In genomic region chr16:87828071-87828971, GRCh38 we compare ENCODE assay signal across 14 cellular contexts. TPM values are rescaled to one million over a fixed set of nuclear protein-coding genes. Genes with fewer than 3 reads are reported as not detected.
DNase-seq lines count a peak whose midpoint lies in the region; ATAC-seq, FAIRE-seq and TF ChIP-seq lines count a peak whose summit lies in the region.
"Had no signal": no experiment of that assay in that cellular context is flagged by ENCODE, and none has a peak within 500 bp of the region (broad histone marks: within the 10 kb centered on the region; RNA-seq: fewer than 3 reads in every experiment).

No MANE protein-coding gene starts in this region.

- H3K9me3 ChIP-seq in K562 (replicated peaks; ENCODE audit: control insufficient read depth, insufficient read depth, low read depth, low read length) (no peaks in the 10 kb centered on the region), stomach (no peaks in the 10 kb centered on the region)
- H3K9me3 ChIP-seq: left ventricle myocardium inferior, uterus had no signal

- H3K9ac ChIP-seq in K562 (ENCODE audit: insufficient read depth in 1 of 2, low read depth in 2 of 2, low read length in 2 of 2) = no peak overlapping the region
- H3K9ac ChIP-seq: parathyroid adenoma had no signal

- H3K4me2 ChIP-seq in K562 (ENCODE audit: insufficient read depth, low read length) = no peak overlapping the region

- H3K27me3 ChIP-seq in K562 (ENCODE audit: control insufficient read depth in 2 of 2, insufficient read depth in 2 of 2, low read length in 2 of 2) = peaks cover 14 to 23% of the 10 kb centered on the region in 2 experiments; a peak in 4 of 5 replicates
- H3K27me3 ChIP-seq in stomach = peaks cover 0 to 5% (median 0%) of the 10 kb centered on the region in 3 donors
- H3K27me3 ChIP-seq: uterus had no signal

- no TSS peak for BruUV-seq in K562 (replicated peaks; lab: Mats Ljungman, UMichigan)

- POLR2A ChIA-PET in K562 (lab: Yijun Ruan, JAX) = interaction anchor here (0.6 to 3.8 kb wide), 20 partner anchors 9 to 107 kb away, joined by 3 to 28 read pairs (median 4); no protein-coding TSS in a partner anchor

- CTCF ChIA-PET in K562 (lab: Yijun Ruan, JAX; ENCODE audit: low intra/inter-chr PET ratio) = interaction anchor here (0.6 kb wide), 1 partner anchor 36 kb away, joined by 6 read pairs; no protein-coding TSS in a partner anchor

- peak; percentile 39 for DNase-seq in stimulated activated CD4-positive, alpha-beta T cell treated with anti-CD3 and anti-CD28 coated beads, Interleukin-2, amount 100 ng/mL, for 4 hours (ENCODE audit: low read depth)
- no peak for DNase-seq in stimulated activated CD4-positive, alpha-beta T cell treated with anti-CD3 and anti-CD28 coated beads, Interleukin-1b, Interleukin-23, amount 100 ng/mL, for 48 hours
- peak; percentile 47 for DNase-seq in OCI-M1 (lab: John Stamatoyannopoulos, UW)
- no peak for DNase-seq in K562 (ENCODE audit: extremely low read depth in 1 of 4, low spot score in 3 of 4)
- DNase-seq in stomach = peak; percentile 86
- DNase-seq in cardiac septum (ENCODE audit: low spot score) = no peak
- DNase-seq in NCI-H187 (lab: John Stamatoyannopoulos, UW) = no peak
- no peak for DNase-seq in SKM-1 treated with dmso at 0.1 percent for 144 hours (lab: John Stamatoyannopoulos, UW; ENCODE audit: unreplicated experiment)
- DNase-seq: foreskin melanocyte, left ventricle myocardium inferior, NCI-H1048, SHP77, uterus had no signal

- peak; percentile 25 for ATAC-seq in K562

- TF ChIP-seq CTCF in K562 (IDR thresholded peaks at IDR 0.05 in 2 of 3, conservative IDR thresholded peaks at IDR 0.05 in 1 of 3; ENCODE audit: insufficient read depth in 2 of 3, low read depth in 1 of 3, low read length in 3 of 3) (no peak), stomach (IDR thresholded peaks at IDR 0.05) (no peak)

- TF ChIP-seq EP300 in K562 (IDR thresholded peaks at IDR 0.05; ENCODE audit: low read length) = no peak
- no peak for TF ChIP-seq EP300 in stomach (IDR thresholded peaks at IDR 0.05)

- in situ Hi-C loops in K562 (cut with MboI) = no loop called here

- H3K9me1 ChIP-seq in K562 (ENCODE audit: control insufficient read depth, insufficient read depth, low read length) = peaks cover under 1% of the 10 kb centered on the region

- H3K27ac ChIP-seq in K562 (ENCODE audit: extremely low read depth, low read depth, low read length) (no peak overlapping the region), stomach (peak overlapping the region in 1 of 5 donors; percentile 86)
- H3K27ac ChIP-seq: left ventricle myocardium inferior, parathyroid adenoma, uterus had no signal

- WGBS in K562 (ENCODE audit: insufficient coverage, low coverage, missing lambda C conversion rate) = 46% methylated on average over 15 of the region's 20 CpGs
- 64 to 95% (median 71%) methylated on average over 10 to 20 of the region's 20 CpGs for WGBS in stomach, 5 donors

- no peak for TF ChIP-seq RAD21 in K562 (CRISPR knock-in tag; conservative IDR thresholded peaks at IDR 0.05 in 1 of 2, IDR thresholded peaks at IDR 0.05 in 1 of 2)

- no peak overlapping the region for H2AFZ ChIP-seq in K562 (ENCODE audit: low read depth, low read length)
- H2AFZ ChIP-seq: parathyroid adenoma had no signal

- no peak for FAIRE-seq in K562 (lab: Jason Lieb, UNC)

- no peaks in the 10 kb centered on the region for H3K79me2 ChIP-seq in K562 (ENCODE audit: control insufficient read depth, insufficient read depth, low read length)
- H3K79me2 ChIP-seq: parathyroid adenoma had no signal

- H3K4me1 ChIP-seq in K562 (replicated peaks in 1 of 2; ENCODE audit: control insufficient read depth in 2 of 2, insufficient read depth in 2 of 2, low read length in 2 of 2) (peaks cover 0 to 50% of the 10 kb centered on the region in 2 experiments; a peak in 2 of 5 replicates), stomach (peaks cover 0 to 43% (median 5%) of the 10 kb centered on the region in 4 donors)
- H3K4me1 ChIP-seq: left ventricle myocardium inferior, parathyroid adenoma, uterus had no signal

- H3K36me3 ChIP-seq in K562 (ENCODE audit: control insufficient read depth, insufficient read depth, low read length) (peaks cover 36% of the 10 kb centered on the region; the same call in 2 of the 3 replicates), stomach (peaks cover 15 to 35% (median 34%) of the 10 kb centered on the region in 4 donors)
- H3K36me3 ChIP-seq: left ventricle myocardium inferior, uterus had no signal

- H4K20me1 ChIP-seq in K562 (replicated peaks; ENCODE audit: control insufficient read depth, insufficient read depth, low read length) = peaks cover 20% of the 10 kb centered on the region

- no peak overlapping the region for H3K4me3 ChIP-seq in K562
- H3K4me3 ChIP-seq in stomach = no peak overlapping the region
- H3K4me3 ChIP-seq: left ventricle myocardium inferior, uterus had no signal

- TF ChIP-seq POLR2A in K562 (conservative IDR thresholded peaks at IDR 0.05) (peak; percentile 19), stomach (IDR thresholded peaks at IDR 0.05) (no peak)

- intact Hi-C loops in K562 (cut with micrococcal nuclease) = no loop called here
- intact Hi-C loops in stomach (cut with DNase I; ENCODE audit: low total_unique reads) = no loop called here
- intact Hi-C loops in cardiac septum (cut with DNase I) = no loop called here

TF ChIP-seq in K562, 482 proteins besides CTCF, POLR2A, EP300 and RAD21 (continues in another document):
- TF ChIP-seq MAFF (IDR thresholded peaks at IDR 0.05; ENCODE audit: low read length) (no peak), FOXK1 (CRISPR knock-in tag; IDR thresholded peaks at IDR 0.05; ENCODE audit: borderline replicate concordance) (no peak), TFAP4 (CRISPR knock-in tag; IDR thresholded peaks at IDR 0.05; ENCODE audit: borderline replicate concordance) (peak; percentile 28; the same call in 1 of the 2 replicates), NELFE (IDR thresholded peaks at IDR 0.05; ENCODE audit: insufficient read depth, insufficient read length) (no peak), THAP7 (CRISPR knock-in tag; IDR thresholded peaks at IDR 0.05) (no peak), PATZ1 (CRISPR knock-in tag; IDR thresholded peaks at IDR 0.05; ENCODE audit: borderline replicate concordance) (no peak), RBM34 (IDR thresholded peaks at IDR 0.05; ENCODE audit: borderline replicate concordance, insufficient read depth, low read length) (no peak), SUPT5H (IDR thresholded peaks at IDR 0.05) (peak; percentile 30; the same call in 1 of the 2 replicates), SMAD3 (CRISPR knock-in tag; conservative IDR thresholded peaks at IDR 0.05) (no peak), ZNF347 (CRISPR knock-in tag; IDR thresholded peaks at IDR 0.05; ENCODE audit: low read depth) (no peak), ZNF324 (CRISPR knock-in tag; IDR thresholded peaks at IDR 0.05) (no peak), ZNF217 (CRISPR knock-in tag; IDR thresholded peaks at IDR 0.05) (no peak)

RNA-seq across cellular contexts. Expression of gene SLC7A5, which starts 41.0 kb away (rescaled TPM):
- total RNA-seq in K562 (2011; cell fraction: chromatin; rRNA removed; ENCODE audit: low replicate concordance) = 56.8 and 152 TPM in 2 replicates
- 157 and 188 TPM in 2 replicates for total RNA-seq in K562 (2011; cell fraction: nucleolus; rRNA removed)
- total RNA-seq in K562 (2011; cell fraction: nucleoplasm; rRNA removed) = 147 and 156 TPM in 2 replicates
- total RNA-seq in K562 (2014; rRNA removed) (60.8 and 75.7 TPM in 2 replicates), K562 (2014; rRNA removed; fragmentation: Illumina TruSeq; extraction: Trizol) (16.9 and 18.6 TPM in 2 replicates), K562 (2015; rRNA removed; fragmentation: Illumina TruSeq; extraction: Trizol) (18.2 and 21.2 TPM in 2 replicates), K562 (2021) (187 and 220 TPM in 2 replicates), stomach (10 to 100 TPM in 3 of 5 donors, 1 to 10 TPM in 2; 1.4 to 24.1 (median 11.0) TPM), cardiac septum (8.2 TPM)
- polyA plus RNA-seq in K562 (2011; rRNA removed) (14.2 and 19.4 TPM in 2 replicates), K562 (2014; fragmentation: Illumina TruSeq; extraction: Trizol) (97.4 and 161 TPM in 2 replicates), K562 (2014; fragmentation: Nextera tagmentation; extraction: Ambion mirVana) (1 to 10 TPM; 1.9 to 4.9 TPM), K562 (2014; rRNA removed) (78.0 and 83.8 TPM in 2 replicates), stomach (10 to 100 TPM in 1 of 3 donors, 1 to 10 TPM in 2; 3.5 to 74.8 (median 9.0) TPM)
- polyA plus RNA-seq in K562 (2011; cell fraction: cytosol; rRNA removed) = 25.5 and 34.2 TPM in 2 replicates
- 35.3 and 43.3 TPM in 2 replicates for polyA plus RNA-seq in K562 (2011; cell fraction: nucleus; rRNA removed)
- polyA plus RNA-seq in K562 (2012) = 65.7 and 239 TPM in 2 replicates
- polyA minus RNA-seq in K562 (2011; rRNA and poly(A)+ RNA removed) = 11.7 and 15.5 TPM in 2 replicates
- polyA minus RNA-seq in K562 (2011; cell fraction: cytosol; rRNA and poly(A)+ RNA removed) = 39.4 and 72.3 TPM in 2 replicates
- polyA minus RNA-seq in K562 (2011; cell fraction: nucleus; rRNA and poly(A)+ RNA removed) = 18.2 and 21.2 TPM in 2 replicates

Comparison
In these comparisons a context has a peak if more than half of its experiments do, and no peak if none do; other contexts are left out.
1. DNase-seq: peak in stimulated activated CD4-positive, alpha-beta T cell treated with anti-CD3 and anti-CD28 coated beads, Interleukin-2, amount 100 ng/mL, for 4 hours (single experiment), OCI-M1 (single experiment) and stomach (single experiment); none in stimulated activated CD4-positive, alpha-beta T cell treated with anti-CD3 and anti-CD28 coated beads, Interleukin-1b, Interleukin-23, amount 100 ng/mL, for 48 hours (single experiment), K562 (0 of 4), cardiac septum (single experiment), NCI-H187 (0 of 2) and SKM-1 treated with dmso at 0.1 percent for 144 hours (single experiment).